10 cellular contexts compared by ENCODE assay signal in genomic region chr9:20477940-20478620, GRCh38.
DNase-seq lines count a peak whose midpoint lies in the region; ATAC-seq and TF ChIP-seq lines count a peak whose summit lies in the region.
"Had no signal": no experiment of that assay in that cellular context is flagged by ENCODE, and none has a peak within 500 bp of the region (broad histone marks: within the 10 kb centered on the region; RNA-seq: fewer than 3 reads in every experiment).

No MANE protein-coding gene starts in this region.

- TF ChIP-seq POLR2A in suprapubic skin (IDR thresholded peaks at IDR 0.05), result no peak

- no peak overlapping the region for H2AK5ac ChIP-seq in neuronal stem cell (ENCODE audit: low read depth, low read length)

- H3K27ac ChIP-seq in RWPE2 (ENCODE audit: poor library complexity, severe bottlenecking) (no peak overlapping the region), suprapubic skin (no peak overlapping the region), neuronal stem cell (replicated peaks; ENCODE audit: low read length) (no peak overlapping the region)

- no peak for TF ChIP-seq CTCF in RWPE2 (IDR thresholded peaks at IDR 0.05; ENCODE audit: poor library complexity, severe bottlenecking)
- TF ChIP-seq CTCF in suprapubic skin (IDR thresholded peaks at IDR 0.05), result no peak

- ATAC-seq in GM19023 (IDR thresholded peaks at IDR 0.05; ENCODE audit: unreplicated experiment) (peak; percentile 44), RWPE2 (ENCODE audit: low read depth) (peak; percentile 90)

- H2BK5ac ChIP-seq in neuronal stem cell (ENCODE audit: low read length), result no peak overlapping the region

- H3K4me3 ChIP-seq in RWPE2 (ENCODE audit: severe bottlenecking) (no peak overlapping the region), suprapubic skin (no peak overlapping the region), neuronal stem cell (ENCODE audit: low read length in 2 of 2) (no peak overlapping the region)

- no peaks in the 10 kb centered on the region for H3K79me1 ChIP-seq in neuronal stem cell (ENCODE audit: low read depth, low read length)

- no peak overlapping the region for H3K18ac ChIP-seq in neuronal stem cell (ENCODE audit: low read length)

- no peak overlapping the region for H3K9ac ChIP-seq in neuronal stem cell (ENCODE audit: low read depth, low read length, poor library complexity)

- DNase-seq in Daoy (ENCODE audit: low read depth) (peak; percentile 10), RWPE2 (ENCODE audit: low spot score) (no peak), glomerular visceral epithelial cell (ENCODE audit: extremely low spot score) (peak; percentile 41), suprapubic skin (ENCODE audit: low spot score in 2 of 2) (no peak), dedifferentiated amniotic fluid mesenchymal stem cell (ENCODE audit: extremely low spot score) (no peak), NCI-H2029 treated with DMSO at 0.1 percent for 48 hours (lab: John Stamatoyannopoulos, UW) (no peak), neuronal stem cell (ENCODE audit: low spot score) (no peak)
- DNase-seq: CD8-positive, alpha-beta memory T cell; NCI-H1930 had no signal

- no peaks in the 10 kb centered on the region for H3K9me3 ChIP-seq in RWPE2 (ENCODE audit: severe bottlenecking)
- no peaks in the 10 kb centered on the region for H3K9me3 ChIP-seq in suprapubic skin
- no peaks in the 10 kb centered on the region for H3K9me3 ChIP-seq in neuronal stem cell (replicated peaks in 1 of 2; ENCODE audit: control insufficient read depth in 2 of 2, insufficient read depth in 1 of 2, low read depth in 1 of 2, low read length in 2 of 2)

- H3K36me3 ChIP-seq in RWPE2 (ENCODE audit: low read depth), result no peaks in the 10 kb centered on the region
- H3K36me3 ChIP-seq in suprapubic skin, result no peaks in the 10 kb centered on the region
- H3K36me3 ChIP-seq in neuronal stem cell (replicated peaks in 1 of 2; ENCODE audit: control insufficient read depth in 2 of 2, insufficient read depth in 2 of 2, low read length in 2 of 2), result no peaks in the 10 kb centered on the region

- 84% methylated on average over 7 of the region's 7 CpGs for WGBS in suprapubic skin
- no CpG with 5 or more reads among the region's 7 CpGs for WGBS in neuronal stem cell (ENCODE audit: extremely low coverage in 2 of 2, insufficient read length in 2 of 2, insufficient replicate concordance in 1 of 2), 2 donors

- no peak overlapping the region for H3K4ac ChIP-seq in neuronal stem cell (ENCODE audit: low read length)

- H3K14ac ChIP-seq in neuronal stem cell (ENCODE audit: low read length), result no peak overlapping the region

- no peak for TF ChIP-seq EP300 in suprapubic skin (IDR thresholded peaks at IDR 0.05)

- H4K8ac ChIP-seq in neuronal stem cell (ENCODE audit: low read depth, low read length), result no peak overlapping the region

- H2BK15ac ChIP-seq in neuronal stem cell (ENCODE audit: low read length), result no peak overlapping the region

- no peak overlapping the region for H3K23ac ChIP-seq in neuronal stem cell (ENCODE audit: low read depth, low read length, poor library complexity)

- no peaks in the 10 kb centered on the region for H3K27me3 ChIP-seq in RWPE2 (ENCODE audit: insufficient read depth, poor library complexity, severe bottlenecking)
- no peaks in the 10 kb centered on the region for H3K27me3 ChIP-seq in suprapubic skin
- no peaks in the 10 kb centered on the region for H3K27me3 ChIP-seq in neuronal stem cell (ENCODE audit: control insufficient read depth in 3 of 3, insufficient read depth in 3 of 3, low read depth in 1 of 3, low read length in 3 of 3)

- H4K91ac ChIP-seq in neuronal stem cell (ENCODE audit: low read depth, low read length, poor library complexity), result no peak overlapping the region

- H2BK12ac ChIP-seq in neuronal stem cell (ENCODE audit: low read length), result no peak overlapping the region

- H3K4me1 ChIP-seq in RWPE2 (ENCODE audit: insufficient read depth, poor library complexity, severe bottlenecking) (peaks cover 2% of the 10 kb centered on the region), suprapubic skin (peaks cover 16% of the 10 kb centered on the region), neuronal stem cell (ENCODE audit: control insufficient read depth in 2 of 2, insufficient read depth in 1 of 2, low read depth in 1 of 2, low read length in 2 of 2) (peaks cover 3 to 6% of the 10 kb centered on the region in 2 donors)

- no peak overlapping the region for H2AFZ ChIP-seq in neuronal stem cell (ENCODE audit: low read length)

- H2BK120ac ChIP-seq in neuronal stem cell (ENCODE audit: low read depth, low read length), result no peak overlapping the region

- H3K4me2 ChIP-seq in neuronal stem cell (ENCODE audit: insufficient read depth, low read length, poor library complexity, severe bottlenecking), result no peak overlapping the region

Comparison
In these comparisons a context has a peak if more than half of its experiments do, and no peak if none do; other contexts are left out.
1. DNase-seq: peak in Daoy (single experiment) and glomerular visceral epithelial cell (single experiment); none in RWPE2 (single experiment), suprapubic skin (0 of 2), dedifferentiated amniotic fluid mesenchymal stem cell (single experiment), NCI-H2029 treated with DMSO at 0.1 percent for 48 hours (single experiment) and neuronal stem cell (single experiment).